Comparison of ENCODE assay signal across 1 cellular context in genomic region chr6:42026540-42026939, GRCh38.
A peak's percentile ranks its signal among the peaks of the same experiment; 100 is the strongest.
TF ChIP-seq lines count a peak whose summit lies in the region.

No MANE protein-coding gene starts in this region.

TF ChIP-seq in K562, 482 proteins besides CTCF, POLR2A, EP300 and RAD21 (continued from another document):
- TF ChIP-seq HINFP (tag; conservative IDR thresholded peaks at IDR 0.05; ENCODE audit: low read depth) (0 out of 2 replicates have a peak, but pooled peaks have one; percentile 21), ZNF77 (CRISPR knock-in tag; IDR thresholded peaks at IDR 0.05) (no peak), ZNF133 (CRISPR knock-in tag; IDR thresholded peaks at IDR 0.05) (0 out of 2 replicates have a peak, but pooled peaks have one; percentile 15), IRF1 (CRISPR knock-in tag; IDR thresholded peaks at IDR 0.05; ENCODE audit: borderline replicate concordance) (no peak), ZNF589 (CRISPR knock-in tag; IDR thresholded peaks at IDR 0.05; ENCODE audit: low read depth) (peak; percentile 52; the same call in 1 of the 2 replicates), PHTF2 (CRISPR knock-in tag; IDR thresholded peaks at IDR 0.05) (peak; percentile 47; the same call in 1 of the 2 replicates), KLF1 (tag; IDR thresholded peaks at IDR 0.05) (no peak), SREBF1 (IDR thresholded peaks at IDR 0.05; ENCODE audit: borderline replicate concordance, low read depth, low read length) (no peak), IRF9 (tag; IDR thresholded peaks at IDR 0.05) (0 out of 2 replicates have a peak, but pooled peaks have one; percentile 24), KAT7 (CRISPR knock-in tag; IDR thresholded peaks at IDR 0.05; ENCODE audit: borderline replicate concordance) (no peak), JUND (IDR thresholded peaks at IDR 0.05; ENCODE audit: borderline replicate concordance, low read depth, low read length) (no peak), JUND (tag; IDR thresholded peaks at IDR 0.05; ENCODE audit: borderline replicate concordance, low read depth, low read length) (no peak), ZNF785 (CRISPR knock-in tag; IDR thresholded peaks at IDR 0.05) (no peak), ZNF586 (CRISPR knock-in tag; conservative IDR thresholded peaks at IDR 0.05) (no peak), TAF15 (IDR thresholded peaks at IDR 0.05; ENCODE audit: low read depth, low read length) (no peak), HMGXB4 (CRISPR knock-in tag; IDR thresholded peaks at IDR 0.05) (no peak), ZNF311 (CRISPR knock-in tag; IDR thresholded peaks at IDR 0.05) (no peak), STAT5A (IDR thresholded peaks at IDR 0.05; ENCODE audit: borderline replicate concordance, low read length) (no peak), EGR1 (conservative IDR thresholded peaks at IDR 0.05) (no peak), EP400 (IDR thresholded peaks at IDR 0.05) (no peak), FOXA3 (CRISPR knock-in tag; conservative IDR thresholded peaks at IDR 0.05 in 1 of 2, IDR thresholded peaks at IDR 0.05 in 1 of 2) (0 out of 4 replicates have a peak, but pooled peaks of 1 of the 2 experiments have one; percentile 34), ZNF24 (IDR thresholded peaks at IDR 0.05) (no peak), ATF6 (CRISPR knock-in tag; IDR thresholded peaks at IDR 0.05) (no peak)
